1 cellular context compared by ENCODE assay signal in the genomic region with DNA sequence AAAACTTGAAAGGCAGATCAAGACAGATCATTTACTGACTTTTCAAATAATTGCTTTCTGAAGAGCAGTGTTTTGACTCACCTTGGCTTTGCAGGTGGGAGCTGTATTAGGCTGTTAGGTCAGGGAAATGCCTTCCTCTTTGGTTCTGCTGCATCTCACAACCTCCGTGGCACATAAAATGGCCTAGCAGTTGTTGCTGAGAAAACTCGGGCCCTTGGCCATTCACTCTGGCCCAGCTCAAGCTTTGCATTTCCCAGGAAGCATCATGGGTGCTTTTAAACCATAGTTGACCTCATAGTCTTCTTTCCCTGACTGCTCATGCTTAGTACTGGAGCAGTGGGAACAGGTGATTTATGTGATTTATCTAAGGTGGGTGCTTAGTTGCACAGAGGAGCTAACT.
TF ChIP-seq lines count a peak whose summit lies in the region.

No MANE protein-coding gene starts in this region.

TF ChIP-seq in A549, 52 proteins besides CTCF, POLR2A, EP300 and RAD21 (continued from another document):
- TF ChIP-seq TP53 (CRISPR knock-in tag; IDR thresholded peaks at IDR 0.05) = peak; percentile 72; the same call in 1 of the 2 replicates
- TF ChIP-seq, protein P1, sequence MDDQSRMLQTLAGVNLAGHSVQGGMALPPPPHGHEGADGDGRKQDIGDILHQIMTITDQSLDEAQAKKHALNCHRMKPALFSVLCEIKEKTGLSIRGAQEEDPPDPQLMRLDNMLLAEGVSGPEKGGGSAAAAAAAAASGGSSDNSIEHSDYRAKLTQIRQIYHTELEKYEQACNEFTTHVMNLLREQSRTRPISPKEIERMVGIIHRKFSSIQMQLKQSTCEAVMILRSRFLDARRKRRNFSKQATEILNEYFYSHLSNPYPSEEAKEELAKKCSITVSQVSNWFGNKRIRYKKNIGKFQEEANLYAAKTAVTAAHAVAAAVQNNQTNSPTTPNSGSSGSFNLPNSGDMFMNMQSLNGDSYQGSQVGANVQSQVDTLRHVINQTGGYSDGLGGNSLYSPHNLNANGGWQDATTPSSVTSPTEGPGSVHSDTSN (IDR thresholded peaks at IDR 0.05) = no peak
- no peak for TF ChIP-seq MAZ (IDR thresholded peaks at IDR 0.05; ENCODE audit: borderline replicate concordance, low read depth, low read length)
- no peak for TF ChIP-seq MAFK (IDR thresholded peaks at IDR 0.05; ENCODE audit: partially characterized antibody)
- no peak for TF ChIP-seq NPAS2 (CRISPR knock-in tag; IDR thresholded peaks at IDR 0.05; ENCODE audit: borderline replicate concordance)
- no peak for TF ChIP-seq CHD2 (IDR thresholded peaks at IDR 0.05; ENCODE audit: low read length, partially characterized antibody)
- TF ChIP-seq HOXB13 (CRISPR knock-in tag; IDR thresholded peaks at IDR 0.05; ENCODE audit: low read depth) = peak; percentile 92
- peak; percentile 94 for TF ChIP-seq EHF (CRISPR knock-in tag; IDR thresholded peaks at IDR 0.05)
- peak; percentile 95 for TF ChIP-seq HEYL (CRISPR knock-in tag; IDR thresholded peaks at IDR 0.05)
- TF ChIP-seq, protein P2, sequence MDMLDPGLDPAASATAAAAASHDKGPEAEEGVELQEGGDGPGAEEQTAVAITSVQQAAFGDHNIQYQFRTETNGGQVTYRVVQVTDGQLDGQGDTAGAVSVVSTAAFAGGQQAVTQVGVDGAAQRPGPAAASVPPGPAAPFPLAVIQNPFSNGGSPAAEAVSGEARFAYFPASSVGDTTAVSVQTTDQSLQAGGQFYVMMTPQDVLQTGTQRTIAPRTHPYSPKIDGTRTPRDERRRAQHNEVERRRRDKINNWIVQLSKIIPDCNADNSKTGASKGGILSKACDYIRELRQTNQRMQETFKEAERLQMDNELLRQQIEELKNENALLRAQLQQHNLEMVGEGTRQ (IDR thresholded peaks at IDR 0.05) = no peak
- TF ChIP-seq, protein P3, sequence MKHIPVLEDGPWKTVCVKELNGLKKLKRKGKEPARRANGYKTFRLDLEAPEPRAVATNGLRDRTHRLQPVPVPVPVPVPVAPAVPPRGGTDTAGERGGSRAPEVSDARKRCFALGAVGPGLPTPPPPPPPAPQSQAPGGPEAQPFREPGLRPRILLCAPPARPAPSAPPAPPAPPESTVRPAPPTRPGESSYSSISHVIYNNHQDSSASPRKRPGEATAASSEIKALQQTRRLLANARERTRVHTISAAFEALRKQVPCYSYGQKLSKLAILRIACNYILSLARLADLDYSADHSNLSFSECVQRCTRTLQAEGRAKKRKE (CRISPR knock-in tag; IDR thresholded peaks at IDR 0.05; ENCODE audit: low read depth) = peak; percentile 60; the same call in 1 of the 2 replicates
- no peak for TF ChIP-seq EHMT2 (IDR thresholded peaks at IDR 0.05; ENCODE audit: low read depth)
- TF ChIP-seq HOXA7 (CRISPR knock-in tag; IDR thresholded peaks at IDR 0.05) = 0 out of 2 replicates have a peak, but pooled peaks have one; percentile 81
- peak; percentile 93 for TF ChIP-seq ZSCAN20 (CRISPR knock-in tag; IDR thresholded peaks at IDR 0.05)
- no peak for TF ChIP-seq FOXS1 (CRISPR knock-in tag; IDR thresholded peaks at IDR 0.05)
- no peak for TF ChIP-seq SMC3 (IDR thresholded peaks at IDR 0.05)
- TF ChIP-seq NR3C1 (IDR thresholded peaks at IDR 0.05) = no peak
- no peak for TF ChIP-seq CEBPB (IDR thresholded peaks at IDR 0.05)
